17 cellular contexts compared by ENCODE assay signal in the genomic region with DNA sequence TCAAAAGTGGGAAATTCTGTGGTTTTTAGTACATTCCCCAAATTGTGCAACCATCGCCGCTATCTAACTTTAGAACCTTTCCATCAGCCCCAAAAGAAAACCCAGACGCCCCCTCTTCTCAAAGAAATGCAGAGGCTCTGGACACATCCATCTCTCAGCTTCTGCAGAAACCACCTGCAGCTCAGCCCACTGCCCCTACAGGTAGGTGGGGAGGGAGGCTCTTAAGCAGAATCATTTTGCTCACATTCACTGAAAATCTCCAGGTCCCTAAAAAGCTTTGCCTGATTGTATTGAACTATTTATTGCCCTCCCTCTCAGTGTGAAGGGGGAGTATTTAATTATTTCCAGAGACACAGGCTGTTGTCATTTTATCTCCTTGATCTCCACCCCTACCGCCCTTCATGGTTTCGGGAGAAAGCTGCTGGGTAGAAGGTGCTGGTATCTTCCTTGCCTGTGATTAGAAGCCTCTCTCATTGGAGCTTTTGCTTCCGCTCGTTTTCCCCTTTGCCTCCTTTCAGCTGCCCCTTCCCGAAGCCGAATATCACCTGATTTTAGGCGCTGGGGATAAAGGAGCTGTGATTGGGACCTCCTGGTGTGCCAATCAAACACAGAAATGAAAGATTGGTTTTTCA.
DNase-seq lines count a peak whose midpoint lies in the region; ATAC-seq and TF ChIP-seq lines count a peak whose summit lies in the region.
"Had no signal": no experiment of that assay in that cellular context is flagged by ENCODE, and none has a peak within 500 bp of the region (broad histone marks: within the 10 kb centered on the region; RNA-seq: fewer than 3 reads in every experiment).

No MANE protein-coding gene starts in this region.

- H2AK5ac ChIP-seq in neuronal stem cell (ENCODE audit: low read depth, low read length) = no peak overlapping the region

- no peak overlapping the region for H2BK15ac ChIP-seq in neuronal stem cell (ENCODE audit: low read length)

- no peaks in the 10 kb centered on the region for H3K9me3 Mint-ChIP-seq in activated CD8-positive, alpha-beta memory T cell treated with anti-CD3 and anti-CD28 coated beads, Interleukin-2, amount 10 ng/mL, durations not matched to agents 7 days and 5 days (ENCODE audit: low read depth)
- H3K9me3 Mint-ChIP-seq: activated naive CD8-positive, alpha-beta T cell treated with anti-CD3 and anti-CD28 coated beads, Interleukin-2, amount 10 ng/mL, durations not matched to agents 7 days and 5 days; CD4-positive, alpha-beta T cell; T-cell had no signal

- no peak overlapping the region for H4K91ac ChIP-seq in neuronal stem cell (ENCODE audit: low read depth, low read length, poor library complexity)

- no peak for TF ChIP-seq CTCF in choroid plexus epithelial cell (conservative IDR thresholded peaks at IDR 0.05; ENCODE audit: low read depth, low read length)

- H3K4ac ChIP-seq in neuronal stem cell (ENCODE audit: low read length) = no peak overlapping the region

- no peak overlapping the region for H4K8ac ChIP-seq in neuronal stem cell (ENCODE audit: low read depth, low read length)

- H3K18ac ChIP-seq in neuronal stem cell (ENCODE audit: low read length) = no peak overlapping the region

- H2BK120ac ChIP-seq in neuronal stem cell (ENCODE audit: low read depth, low read length) = no peak overlapping the region

- H2BK5ac ChIP-seq in neuronal stem cell (ENCODE audit: low read length) = no peak overlapping the region

- no peak overlapping the region for H3K23ac ChIP-seq in neuronal stem cell (ENCODE audit: low read depth, low read length, poor library complexity)

- 32% methylated on average over 9 of the region's 10 CpGs for WGBS in HUES64
- no CpG with 5 or more reads among the region's 10 CpGs for WGBS in neuronal stem cell (ENCODE audit: extremely low coverage in 2 of 2, insufficient read length in 2 of 2, insufficient replicate concordance in 1 of 2), 2 donors

- DNase-seq in NCI-H1105 treated with DMSO at 0.1 percent for 48 hours (lab: John Stamatoyannopoulos, UW) (peak; percentile 33), NCI-H1105 (lab: John Stamatoyannopoulos, UW) (no peak), choroid plexus epithelial cell (ENCODE audit: low read depth) (peak; percentile 19), neuronal stem cell (ENCODE audit: low spot score) (no peak)
- no peak for DNase-seq in activated CD8-positive, alpha-beta memory T cell treated with anti-CD3 and anti-CD28 coated beads, Interleukin-2, amount 10 ng/mL, durations not matched to agents 7 days and 5 days
- DNase-seq: 8988T; activated naive CD8-positive, alpha-beta T cell treated with anti-CD3 and anti-CD28 coated beads, Interleukin-2, amount 10 ng/mL, durations not matched to agents 7 days and 5 days; CD4-positive, alpha-beta T cell; NCI-H446; T-cell; tibial artery had no signal

- ATAC-seq in HG03139 (IDR thresholded peaks at IDR 0.05; ENCODE audit: unreplicated experiment) (no peak), HG03039 (IDR thresholded peaks at IDR 0.05; ENCODE audit: unreplicated experiment) (no peak)
- no peak for ATAC-seq in activated CD8-positive, alpha-beta memory T cell treated with anti-CD3 and anti-CD28 coated beads, Interleukin-2, amount 10 ng/mL, durations not matched to agents 7 days and 5 days
- ATAC-seq: activated CD4-positive, CD25-positive, alpha-beta regulatory T cell treated with anti-CD3 and anti-CD28 coated beads, Interleukin-2, amount 50 U/mL, for 24 hours; gastroesophageal sphincter; Panc1; T-cell had no signal

- H3K9me3 ChIP-seq in HUES64 (ENCODE audit: insufficient read depth, low read depth, low read length) (no peaks in the 10 kb centered on the region), neuronal stem cell (replicated peaks in 1 of 2; ENCODE audit: control insufficient read depth in 2 of 2, insufficient read depth in 1 of 2, low read depth in 1 of 2, low read length in 2 of 2) (peaks cover 0 to 3% of the 10 kb centered on the region in 2 donors)
- H3K9me3 ChIP-seq: gastroesophageal sphincter, tibial artery had no signal

- H3K36me3 Mint-ChIP-seq in activated CD8-positive, alpha-beta memory T cell treated with anti-CD3 and anti-CD28 coated beads, Interleukin-2, amount 10 ng/mL, durations not matched to agents 7 days and 5 days = no peaks in the 10 kb centered on the region
- H3K36me3 Mint-ChIP-seq: activated naive CD8-positive, alpha-beta T cell treated with anti-CD3 and anti-CD28 coated beads, Interleukin-2, amount 10 ng/mL, durations not matched to agents 7 days and 5 days; T-cell had no signal

- H3K4me1 Mint-ChIP-seq in activated CD8-positive, alpha-beta memory T cell treated with anti-CD3 and anti-CD28 coated beads, Interleukin-2, amount 10 ng/mL, durations not matched to agents 7 days and 5 days = peaks cover 6% of the 10 kb centered on the region

- peak overlapping the region; percentile 32 for H3K4me2 ChIP-seq in neuronal stem cell (ENCODE audit: insufficient read depth, low read length, poor library complexity, severe bottlenecking)

- H2AFZ ChIP-seq in neuronal stem cell (ENCODE audit: low read length) = peak overlapping the region; percentile 65

- peaks cover 61% of the 10 kb centered on the region for H3K27me3 Mint-ChIP-seq in activated CD8-positive, alpha-beta memory T cell treated with anti-CD3 and anti-CD28 coated beads, Interleukin-2, amount 10 ng/mL, durations not matched to agents 7 days and 5 days

- H3K4me1 ChIP-seq in HUES64 (ENCODE audit: insufficient read depth, low read length) (peaks cover 35% of the 10 kb centered on the region), neuronal stem cell (ENCODE audit: control insufficient read depth in 2 of 2, insufficient read depth in 1 of 2, low read depth in 1 of 2, low read length in 2 of 2) (peaks cover 23 to 47% of the 10 kb centered on the region in 2 donors)
- H3K4me1 ChIP-seq: gastroesophageal sphincter had no signal

- CTCF ChIA-PET in activated CD8-positive, alpha-beta memory T cell treated with anti-CD3 and anti-CD28 coated beads, Interleukin-2, amount 10 ng/mL, durations not matched to agents 7 days and 5 days (lab: Charles Lee) = interaction anchor here (1.0 kb wide), 2 partner anchors 10 to 104 kb away, joined by 3 read pairs; no protein-coding TSS in a partner anchor

- H3K27ac Mint-ChIP-seq in activated CD8-positive, alpha-beta memory T cell treated with anti-CD3 and anti-CD28 coated beads, Interleukin-2, amount 10 ng/mL, durations not matched to agents 7 days and 5 days = no peak overlapping the region
- H3K27ac Mint-ChIP-seq: activated naive CD8-positive, alpha-beta T cell treated with anti-CD3 and anti-CD28 coated beads, Interleukin-2, amount 10 ng/mL, durations not matched to agents 7 days and 5 days; CD4-positive, alpha-beta T cell had no signal

- no peaks in the 10 kb centered on the region for H3K36me3 ChIP-seq in HUES64 (ENCODE audit: insufficient read depth, low read length)
- H3K36me3 ChIP-seq in neuronal stem cell (replicated peaks in 1 of 2; ENCODE audit: control insufficient read depth in 2 of 2, insufficient read depth in 2 of 2, low read length in 2 of 2) = no peaks in the 10 kb centered on the region
- H3K36me3 ChIP-seq: gastroesophageal sphincter, tibial artery had no signal

- no peak overlapping the region for H2BK12ac ChIP-seq in neuronal stem cell (ENCODE audit: low read length)

- H3K27ac ChIP-seq in HUES64 (ENCODE audit: low read depth, low read length) = peak overlapping the region; percentile 44; the same call in 1 of the 2 replicates
- no peak overlapping the region for H3K27ac ChIP-seq in neuronal stem cell (replicated peaks; ENCODE audit: low read length)
- H3K27ac ChIP-seq: gastroesophageal sphincter, tibial artery had no signal

- no peak overlapping the region for H3K14ac ChIP-seq in neuronal stem cell (ENCODE audit: low read length)

- no peaks in the 10 kb centered on the region for H3K79me1 ChIP-seq in neuronal stem cell (ENCODE audit: low read depth, low read length)

- peak overlapping the region; percentile 17 for H3K4me3 ChIP-seq in HUES64 (ENCODE audit: low read length)
- no peak overlapping the region for H3K4me3 ChIP-seq in choroid plexus epithelial cell (ENCODE audit: low read depth, low read length)
- H3K4me3 ChIP-seq in neuronal stem cell (ENCODE audit: low read length in 2 of 2) = no peak overlapping the region
- H3K4me3 ChIP-seq: gastroesophageal sphincter, tibial artery had no signal

- peak overlapping the region; percentile 54; the same call in 1 of the 2 replicates for H3K9ac ChIP-seq in HUES64 (ENCODE audit: low read depth, low read length)
- no peak overlapping the region for H3K9ac ChIP-seq in neuronal stem cell (ENCODE audit: low read depth, low read length, poor library complexity)

- no peaks in the 10 kb centered on the region for H3K27me3 ChIP-seq in HUES64 (ENCODE audit: insufficient read depth, low read length)
- no peaks in the 10 kb centered on the region for H3K27me3 ChIP-seq in neuronal stem cell (ENCODE audit: control insufficient read depth in 3 of 3, insufficient read depth in 3 of 3, low read depth in 1 of 3, low read length in 3 of 3)

- no peak overlapping the region for H3K4me3 Mint-ChIP-seq in activated CD8-positive, alpha-beta memory T cell treated with anti-CD3 and anti-CD28 coated beads, Interleukin-2, amount 10 ng/mL, durations not matched to agents 7 days and 5 days
- H3K4me3 Mint-ChIP-seq: activated naive CD8-positive, alpha-beta T cell treated with anti-CD3 and anti-CD28 coated beads, Interleukin-2, amount 10 ng/mL, durations not matched to agents 7 days and 5 days; CD4-positive, alpha-beta T cell; T-cell had no signal

Comparison
In these comparisons a context has a peak if more than half of its experiments do, and no peak if none do; other contexts are left out.
1. DNase-seq: peak in NCI-H1105 treated with DMSO at 0.1 percent for 48 hours (single experiment) and choroid plexus epithelial cell (single experiment); none in NCI-H1105 (single experiment), neuronal stem cell (single experiment) and activated CD8-positive, alpha-beta memory T cell treated with anti-CD3 and anti-CD28 coated beads, Interleukin-2, amount 10 ng/mL, durations not matched to agents 7 days and 5 days (single experiment).